24 cellular contexts compared by ENCODE assay signal in genomic region chr4:23327120-23327519, GRCh38.
"Had no signal": no experiment of that assay in that cellular context is flagged by ENCODE, and none has a peak within 500 bp of the region (broad histone marks: within the 10 kb centered on the region; RNA-seq: fewer than 3 reads in every experiment).

No MANE protein-coding gene starts in this region.

- H3K27ac ChIP-seq: neutrophil, pancreas, prostate gland, right lobe of liver, sigmoid colon, stomach, thoracic aorta, thyroid gland, tibial nerve, upper lobe of left lung, vagina had no signal

- H3K36me3 ChIP-seq: neutrophil, pancreas, prostate gland, right lobe of liver, sigmoid colon, stomach, thoracic aorta, thyroid gland, tibial nerve, upper lobe of left lung, vagina had no signal

- H3K4me1 ChIP-seq: pancreas, prostate gland, sigmoid colon, stomach, thyroid gland, tibial nerve, upper lobe of left lung, vagina had no signal

- H3K27me3 ChIP-seq: neutrophil, pancreas, right lobe of liver, sigmoid colon, stomach, thyroid gland, tibial nerve, upper lobe of left lung, vagina had no signal

- ATAC-seq: natural killer cell treated with Interleukin-12 subunit alpha and Interleukin-12 subunit beta and Interleukin-15 and Interleukin-18, amount 100 ng/mL, for 72 hours; pancreas; right cardiac atrium; right lobe of liver; stimulated activated effector memory CD8-positive, alpha-beta T cell treated with anti-CD3 and anti-CD28 coated beads, Interleukin-12 subunit alpha, Interleukin-12 subunit beta, amount 100 ng/mL, for 72 hours; stimulated activated naive B cell treated with anti-CD40 and anti-IgM and Interleukin-4, amounts not matched to agents 10 μg/mL and 1 μg/mL and 100 μg/mL, for 72 hours had no signal

- DNase-seq: nephron progenitor cell; nucleus accumbens; pancreas; right cardiac atrium; right lobe of liver; sigmoid colon; small intestine; stimulated activated CD4-positive, alpha-beta T cell treated with anti-CD3 and anti-CD28 coated beads, Interleukin-15, amount 100 ng/mL, for 24 hours; stimulated activated CD4-positive, alpha-beta T cell treated with anti-CD3 and anti-CD28 coated beads, Interleukin-2, amount 100 ng/mL, for 24 hours; stimulated activated CD4-positive, alpha-beta T cell treated with anti-CD3 and anti-CD28 coated beads, Interleukin-2, amount 100 ng/mL, for 48 hours; stimulated activated CD4-positive, alpha-beta T cell treated with anti-CD3 and anti-CD28 coated beads, Interleukin-4, amount 100 ng/mL, for 24 hours; stimulated activated naive B cell treated with anti-CD40 and anti-IgM and Interleukin-4, amounts not matched to agents 10 μg/mL and 1 μg/mL and 100 μg/mL, for 72 hours; stimulated activated naive CD4-positive, alpha-beta T cell treated with Interleukin-2 at 50 U/mL for 16 hours; stomach; thyroid gland; trophoblast cell; upper lobe of left lung had no signal

- H3K9me3 ChIP-seq: neutrophil, pancreas, prostate gland, right lobe of liver, sigmoid colon, stomach, thoracic aorta, thyroid gland, tibial nerve, upper lobe of left lung, vagina had no signal

- H3K4me3 ChIP-seq: pancreas, prostate gland, right lobe of liver, sigmoid colon, stomach, thoracic aorta, thyroid gland, tibial nerve, upper lobe of left lung, vagina had no signal
